ENCODE assay signal across 1 cellular context in genomic region chr5:178108446-178108845, GRCh38.
TF ChIP-seq lines count a peak whose summit lies in the region.

No MANE protein-coding gene starts in this region.

TF ChIP-seq in HepG2, 621 proteins besides CTCF, POLR2A, EP300 and RAD21:
- TF ChIP-seq ZBTB7A (CRISPR knock-in tag; IDR thresholded peaks at IDR 0.05): no peak
- TF ChIP-seq TOE1 (CRISPR knock-in tag; IDR thresholded peaks at IDR 0.05): no peak
